Comparison of ENCODE assay signal across 11 cellular contexts in the genomic region with DNA sequence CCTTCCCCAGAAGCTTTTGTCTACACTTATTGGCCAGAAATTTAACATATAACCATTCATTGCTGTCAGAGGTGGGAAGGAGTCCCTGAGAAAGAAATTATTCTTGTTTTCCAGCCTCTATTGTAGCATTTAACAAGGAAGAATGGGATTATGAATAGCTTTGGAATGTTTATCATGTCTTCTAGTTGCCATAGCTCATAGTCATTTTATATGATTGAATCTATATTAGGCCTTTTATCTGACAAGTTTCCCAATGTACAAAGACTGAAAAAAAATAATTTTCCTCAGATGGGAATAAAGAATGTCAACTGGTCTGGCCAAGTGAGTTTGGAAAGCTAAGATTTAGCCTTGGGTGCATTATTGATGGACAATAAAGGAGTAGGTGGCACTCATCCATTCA. TPM values are rescaled to one million over a fixed set of nuclear protein-coding genes. Genes with fewer than 3 reads are reported as not detected.
A peak's percentile ranks its signal among the peaks of the same experiment; 100 is the strongest.
DNase-seq lines count a peak whose midpoint lies in the region; ATAC-seq and TF ChIP-seq lines count a peak whose summit lies in the region.
"Had no signal": no experiment of that assay in that cellular context is flagged by ENCODE, and none has a peak within 500 bp of the region (broad histone marks: within the 10 kb centered on the region; RNA-seq: fewer than 3 reads in every experiment).

No MANE protein-coding gene starts in this region.

- CTCF ChIA-PET in SK-N-SH (lab: Yijun Ruan, JAX), result interaction anchor here (1.0 to 2.5 kb wide), 4 partner anchors 10 to 22 kb away, joined by 3 to 10 read pairs (median 4); no protein-coding TSS in a partner anchor

- no peak for TF ChIP-seq CTCF in SK-N-SH (IDR thresholded peaks at IDR 0.05)
- no peak for TF ChIP-seq CTCF in MM.1S (IDR thresholded peaks at IDR 0.05; ENCODE audit: low read length)

- H3K4me1 Mint-ChIP-seq in activated naive CD4-positive, alpha-beta T cell treated with anti-CD3 and anti-CD28 coated beads, Interleukin-2, amount 50 U/mL, for 24 hours, result peaks cover 92% of the 10 kb centered on the region
- peaks cover 60 to 84% of the 10 kb centered on the region in 2 donors for H3K4me1 Mint-ChIP-seq in effector memory CD8-positive, alpha-beta T cell (ENCODE audit: low read depth in 2 of 2)

- H3K4me3 ChIP-seq in SK-N-SH (ENCODE audit: low read depth in 2 of 2, low read length in 1 of 2) (no peak overlapping the region), MM.1S (ENCODE audit: low read length) (no peak overlapping the region), mesendoderm (ENCODE audit: low read length) (no peak overlapping the region)

- no peak overlapping the region for H4K8ac ChIP-seq in mesendoderm (ENCODE audit: low read depth, low read length)

- TF ChIP-seq RAD21 in SK-N-SH (IDR thresholded peaks at IDR 0.05; ENCODE audit: low read length), result no peak

- peak overlapping the region; percentile 33 for H3K9ac ChIP-seq in SK-N-SH
- H3K9ac ChIP-seq in MM.1S (ENCODE audit: low read length), result no peak overlapping the region
- H3K9ac ChIP-seq in mesendoderm (ENCODE audit: low read length), result no peak overlapping the region

- H2BK120ac ChIP-seq in mesendoderm (ENCODE audit: low read depth, low read length), result no peak overlapping the region

- no peaks in the 10 kb centered on the region for H3K9me3 Mint-ChIP-seq in activated naive CD4-positive, alpha-beta T cell treated with anti-CD3 and anti-CD28 coated beads, Interleukin-2, amount 50 U/mL, for 24 hours
- H3K9me3 Mint-ChIP-seq in effector memory CD8-positive, alpha-beta T cell, result peaks cover 0 to 8% of the 10 kb centered on the region in 2 donors

- no peak overlapping the region for H2BK15ac ChIP-seq in mesendoderm (replicated peaks; ENCODE audit: low read depth)

- H4K5ac ChIP-seq in mesendoderm (ENCODE audit: low read length), result no peak overlapping the region

- no peak for DNase-seq in activated naive CD4-positive, alpha-beta T cell treated with anti-CD3 and anti-CD28 coated beads, Interleukin-2, amount 50 U/mL, for 16 hours
- no peak for DNase-seq in SK-N-SH
- DNase-seq in effector memory CD8-positive, alpha-beta T cell, result no peak
- DNase-seq in NCI-H2081 treated with DMSO at 0.1 percent for 48 hours (lab: John Stamatoyannopoulos, UW), result no peak
- no peak for DNase-seq in MM.1S
- no peak for DNase-seq in stimulated activated CD4-positive, alpha-beta T cell treated with anti-CD3 and anti-CD28 coated beads, Interleukin-2, amount 100 ng/mL, for 48 hours
- no peak for DNase-seq in mesendoderm
- DNase-seq: mammary epithelial cell had no signal

- H3K56ac ChIP-seq in mesendoderm (ENCODE audit: low read length), result no peak overlapping the region

- peak overlapping the region; percentile 68 for H3K4me3 Mint-ChIP-seq in activated naive CD4-positive, alpha-beta T cell treated with anti-CD3 and anti-CD28 coated beads, Interleukin-2, amount 50 U/mL, for 24 hours
- peak overlapping the region; percentile 76 to 78 for H3K4me3 Mint-ChIP-seq in effector memory CD8-positive, alpha-beta T cell

- H4K20me1 ChIP-seq in SK-N-SH (ENCODE audit: insufficient read depth) (no peaks in the 10 kb centered on the region), MM.1S (ENCODE audit: insufficient read depth, low read length) (no peaks in the 10 kb centered on the region)

- no peak overlapping the region for H2BK5ac ChIP-seq in mesendoderm (ENCODE audit: low read length)

- no peaks in the 10 kb centered on the region for H3K27me3 ChIP-seq in SK-N-SH (ENCODE audit: insufficient read depth)
- no peaks in the 10 kb centered on the region for H3K27me3 ChIP-seq in MM.1S (replicated peaks; ENCODE audit: insufficient read depth, low read length)
- H3K27me3 ChIP-seq in mesendoderm (ENCODE audit: insufficient read depth, low read length, poor library complexity), result no peaks in the 10 kb centered on the region
- H3K27me3 ChIP-seq: foreskin keratinocyte had no signal

- no peaks in the 10 kb centered on the region for H3K9me2 ChIP-seq in SK-N-SH
- no peaks in the 10 kb centered on the region for H3K9me2 ChIP-seq in MM.1S (replicated peaks; ENCODE audit: insufficient read depth, low read length)

- no peak overlapping the region for H2AK5ac ChIP-seq in mesendoderm (ENCODE audit: low read length)

- POLR2A ChIA-PET in SK-N-SH (lab: Yijun Ruan, JAX), result no interaction called here

- peak overlapping the region; percentile 69 to 88; a peak in 3 of 4 replicates for H3K27ac ChIP-seq in SK-N-SH (ENCODE audit: low read depth in 2 of 2, low read length in 1 of 2)
- H3K27ac ChIP-seq in MM.1S (ENCODE audit: low read length), result no peak overlapping the region
- H3K27ac ChIP-seq in mesendoderm (ENCODE audit: low read depth, low read length), result no peak overlapping the region
- H3K27ac ChIP-seq: foreskin keratinocyte had no signal

- H2AFZ ChIP-seq in SK-N-SH (ENCODE audit: low read depth), result no peak overlapping the region
- no peak overlapping the region for H2AFZ ChIP-seq in MM.1S (ENCODE audit: low read length)

- TF ChIP-seq EP300 in SK-N-SH (IDR thresholded peaks at IDR 0.05; ENCODE audit: borderline replicate concordance in 1 of 2, low read depth in 1 of 2, low read length in 1 of 2), result peak in 1 of 2 experiments; percentile 34; a peak in 1 of 4 replicates

- H3K23ac ChIP-seq in mesendoderm (ENCODE audit: low read length), result no peak overlapping the region

- no peak overlapping the region for H3K4ac ChIP-seq in mesendoderm (ENCODE audit: low read depth, low read length)

- no peak overlapping the region for H3K18ac ChIP-seq in mesendoderm (ENCODE audit: low read length)

- H3K36me3 ChIP-seq in SK-N-SH (replicated peaks in 1 of 2; ENCODE audit: control insufficient read depth in 1 of 2, insufficient read depth in 2 of 2, low read length in 1 of 2), result no peaks in the 10 kb centered on the region
- H3K36me3 ChIP-seq in MM.1S (replicated peaks; ENCODE audit: insufficient read depth, low read length), result no peaks in the 10 kb centered on the region
- no peaks in the 10 kb centered on the region for H3K36me3 ChIP-seq in mesendoderm (ENCODE audit: control insufficient read depth, insufficient read depth, low read length)

- no peaks in the 10 kb centered on the region for H3K9me3 ChIP-seq in SK-N-SH
- H3K9me3 ChIP-seq in MM.1S (replicated peaks; ENCODE audit: insufficient read depth, low read length), result no peaks in the 10 kb centered on the region

- H3K79me1 ChIP-seq in mesendoderm (ENCODE audit: low read length), result no peaks in the 10 kb centered on the region

- H3K36me3 Mint-ChIP-seq in activated naive CD4-positive, alpha-beta T cell treated with anti-CD3 and anti-CD28 coated beads, Interleukin-2, amount 50 U/mL, for 24 hours, result peaks cover 46% of the 10 kb centered on the region
- H3K36me3 Mint-ChIP-seq in effector memory CD8-positive, alpha-beta T cell (ENCODE audit: insufficient read depth), result peaks cover 79% of the 10 kb centered on the region

- H3K79me2 ChIP-seq in SK-N-SH (ENCODE audit: insufficient read depth) (no peaks in the 10 kb centered on the region), MM.1S (ENCODE audit: low read length) (no peaks in the 10 kb centered on the region), mesendoderm (ENCODE audit: control insufficient read depth, insufficient read depth, low read length) (no peaks in the 10 kb centered on the region)

- ATAC-seq in effector memory CD8-positive, alpha-beta T cell (replicated peaks), result no peak
- ATAC-seq: foreskin keratinocyte, Right ventricle myocardium inferior had no signal

- H3K4me1 ChIP-seq in SK-N-SH (ENCODE audit: control insufficient read depth in 1 of 2, insufficient read depth in 2 of 2, low read depth in 1 of 2, low read length in 1 of 2), result peaks cover 11 to 38% of the 10 kb centered on the region in 2 experiments; a peak in 3 of 4 replicates
- peaks cover 42% of the 10 kb centered on the region for H3K4me1 ChIP-seq in MM.1S (ENCODE audit: low read length)
- H3K4me1 ChIP-seq in mesendoderm (ENCODE audit: control insufficient read depth, low read depth, low read length), result no peaks in the 10 kb centered on the region

- H3F3A ChIP-seq in SK-N-SH (replicated peaks; ENCODE audit: insufficient read depth) (peaks cover 39% of the 10 kb centered on the region), MM.1S (ENCODE audit: insufficient read depth, low read length) (peaks cover 20% of the 10 kb centered on the region)

- peak overlapping the region; percentile 98 for H3K27ac Mint-ChIP-seq in activated naive CD4-positive, alpha-beta T cell treated with anti-CD3 and anti-CD28 coated beads, Interleukin-2, amount 50 U/mL, for 24 hours
- peak overlapping the region; percentile 93 to 98 for H3K27ac Mint-ChIP-seq in effector memory CD8-positive, alpha-beta T cell

- H3K4me2 ChIP-seq in SK-N-SH, result peak overlapping the region; percentile 22; the same call in 1 of the 2 replicates
- H3K4me2 ChIP-seq in MM.1S (ENCODE audit: low read depth, low read length), result no peak overlapping the region
- H3K4me2 ChIP-seq in mesendoderm (ENCODE audit: low read length), result no peak overlapping the region

- H3K27me3 Mint-ChIP-seq in activated naive CD4-positive, alpha-beta T cell treated with anti-CD3 and anti-CD28 coated beads, Interleukin-2, amount 50 U/mL, for 24 hours, result no peaks in the 10 kb centered on the region
- H3K27me3 Mint-ChIP-seq in effector memory CD8-positive, alpha-beta T cell, result no peaks in the 10 kb centered on the region

TF ChIP-seq in SK-N-SH, 30 proteins besides CTCF, POLR2A, EP300 and RAD21:
- TF ChIP-seq JUND (IDR thresholded peaks at IDR 0.05) (peak; percentile 19), TEAD4 (IDR thresholded peaks at IDR 0.05; ENCODE audit: borderline replicate concordance, insufficient read depth) (no peak)
- TF ChIP-seq, protein P1, sequence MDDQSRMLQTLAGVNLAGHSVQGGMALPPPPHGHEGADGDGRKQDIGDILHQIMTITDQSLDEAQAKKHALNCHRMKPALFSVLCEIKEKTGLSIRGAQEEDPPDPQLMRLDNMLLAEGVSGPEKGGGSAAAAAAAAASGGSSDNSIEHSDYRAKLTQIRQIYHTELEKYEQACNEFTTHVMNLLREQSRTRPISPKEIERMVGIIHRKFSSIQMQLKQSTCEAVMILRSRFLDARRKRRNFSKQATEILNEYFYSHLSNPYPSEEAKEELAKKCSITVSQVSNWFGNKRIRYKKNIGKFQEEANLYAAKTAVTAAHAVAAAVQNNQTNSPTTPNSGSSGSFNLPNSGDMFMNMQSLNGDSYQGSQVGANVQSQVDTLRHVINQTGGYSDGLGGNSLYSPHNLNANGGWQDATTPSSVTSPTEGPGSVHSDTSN (IDR thresholded peaks at IDR 0.05), result peak; percentile 48

RNA-seq across cellular contexts. Expression of gene PTPRC, which starts 28.3 kb away (rescaled TPM):
- 0.03 and 0.11 TPM in 2 replicates for polyA plus RNA-seq in SK-N-SH (2012; rRNA removed)
- 0.05 and 0.06 TPM in 2 replicates for polyA plus RNA-seq in SK-N-SH (2012; cell fraction: cytosol; rRNA removed)
- 0.10 TPM in 1 of 2 replicates, not detected in the other for polyA plus RNA-seq in SK-N-SH (2012; cell fraction: nucleus; rRNA removed)
- not detected for polyA plus RNA-seq in mesendoderm (2013, experiment 1 of 2)
- polyA plus RNA-seq in mesendoderm (2013, experiment 2 of 2), result under 0.01 TPM
- polyA plus RNA-seq: foreskin keratinocyte, mammary epithelial cell had no signal

Comparison
In these comparisons a context has a peak if more than half of its experiments do, and no peak if none do; other contexts are left out.
1. H3K27ac ChIP-seq: peak in SK-N-SH (2 of 2); none in MM.1S (single experiment) and mesendoderm (single experiment).